In genomic region chr7:28407643-28408042, GRCh38 we compare ENCODE assay signal across 9 cellular contexts. TPM values are rescaled to one million over a fixed set of nuclear protein-coding genes. Genes with fewer than 3 reads are reported as not detected.
DNase-seq lines count a peak whose midpoint lies in the region; ATAC-seq and FAIRE-seq lines count a peak whose summit lies in the region.
"Had no signal": no experiment of that assay in that cellular context is flagged by ENCODE, and none has a peak within 500 bp of the region (broad histone marks: within the 10 kb centered on the region; RNA-seq: fewer than 3 reads in every experiment).

No MANE protein-coding gene starts in this region.

- ATAC-seq in GM21390 (IDR thresholded peaks at IDR 0.05; ENCODE audit: unreplicated experiment) = no peak

- H3K27ac ChIP-seq in epithelial cell of prostate = peak overlapping the region; percentile 55

- FAIRE-seq in frontal cortex (lab: Jason Lieb, UNC) = no peak

- DNase-seq in AG20443 (ENCODE audit: low spot score) (peak; percentile 38), LHCN-M2 (ENCODE audit: low read depth) (peak; percentile 33), epithelial cell of prostate (ENCODE audit: low read depth, low spot score) (peak; percentile 82), pons (ENCODE audit: low spot score) (peak; percentile 75), frontal cortex (ENCODE audit: low spot score in 2 of 2) (no peak)
- DNase-seq in activated effector memory CD4-positive, alpha-beta T cell treated with Interleukin-2 at 50 U/mL for 16 hours = no peak
- no peak for DNase-seq in stimulated activated CD4-positive, alpha-beta T cell treated with anti-CD3 and anti-CD28 coated beads, Interleukin-2, amount 100 ng/mL, for 48 hours
- DNase-seq: activated CD4-positive, alpha-beta T cell treated with anti-CD3 and anti-CD28 coated beads for 4 hours had no signal

RNA-seq across cellular contexts. Expression of gene CREB5, which starts 4.7 kb away (rescaled TPM):
- total RNA-seq in LHCN-M2 (2014; rRNA removed) (6.5 and 9.0 TPM in 2 replicates), frontal cortex (4.5 TPM)
- polyA plus RNA-seq in LHCN-M2 (2012) = 1.2 TPM

Comparison
In these comparisons a context has a peak if more than half of its experiments do, and no peak if none do; other contexts are left out.
1. DNase-seq: peak in AG20443 (single experiment), LHCN-M2 (single experiment), epithelial cell of prostate (single experiment) and pons (single experiment); none in activated effector memory CD4-positive, alpha-beta T cell treated with Interleukin-2 at 50 U/mL for 16 hours (single experiment), frontal cortex (0 of 2) and stimulated activated CD4-positive, alpha-beta T cell treated with anti-CD3 and anti-CD28 coated beads, Interleukin-2, amount 100 ng/mL, for 48 hours (0 of 2).